ENCODE assay signal across 8 cellular contexts in genomic region chr17:71438631-71439146, GRCh38.
DNase-seq lines count a peak whose midpoint lies in the region; ATAC-seq, FAIRE-seq and TF ChIP-seq lines count a peak whose summit lies in the region.

No MANE protein-coding gene starts in this region.

- H3K4me1 Mint-ChIP-seq in astrocyte (ENCODE audit: low read depth, unreplicated experiment) = peaks cover 34% of the 10 kb centered on the region

- H3K36me3 Mint-ChIP-seq in astrocyte (ENCODE audit: low read depth, unreplicated experiment) = no peaks in the 10 kb centered on the region

- H3K9me2 ChIP-seq in neural cell (ENCODE audit: insufficient read depth, low read length) = no peaks in the 10 kb centered on the region

- peak overlapping the region; percentile 14 for H3K9ac ChIP-seq in astrocyte (ENCODE audit: low read length)
- H3K9ac ChIP-seq in neural cell (ENCODE audit: low read length) = no peak overlapping the region

- ATAC-seq in GM19467 (IDR thresholded peaks at IDR 0.05; ENCODE audit: unreplicated experiment) (no peak), GM21390 (IDR thresholded peaks at IDR 0.05; ENCODE audit: unreplicated experiment) (no peak)

- peak; percentile 75 for TF ChIP-seq RAD21 in neural cell (conservative IDR thresholded peaks at IDR 0.05)

- peak; percentile 93 for TF ChIP-seq EP300 in neural cell (conservative IDR thresholded peaks at IDR 0.05; ENCODE audit: poor library complexity, severe bottlenecking)

- H2AFZ ChIP-seq in astrocyte (ENCODE audit: low read depth, low read length) = no peak overlapping the region
- no peak overlapping the region for H2AFZ ChIP-seq in neural cell (ENCODE audit: low read depth, low read length)

- H3K9me3 ChIP-seq in astrocyte (ENCODE audit: insufficient read depth, low read depth, low read length) (no peaks in the 10 kb centered on the region), neural cell (ENCODE audit: low read length) (no peaks in the 10 kb centered on the region)

- H3K27ac Mint-ChIP-seq in astrocyte (ENCODE audit: unreplicated experiment) = peak overlapping the region; percentile 88

- no peaks in the 10 kb centered on the region for H3K27me3 Mint-ChIP-seq in astrocyte (ENCODE audit: low read depth, unreplicated experiment)

- H3K4me3 Mint-ChIP-seq in astrocyte (ENCODE audit: unreplicated experiment) = no peak overlapping the region

- H3K4me3 ChIP-seq in astrocyte (ENCODE audit: insufficient read depth, low read depth, low read length) (no peak overlapping the region), neural cell (ENCODE audit: low read length) (no peak overlapping the region)

- no peaks in the 10 kb centered on the region for H4K20me1 ChIP-seq in astrocyte (ENCODE audit: insufficient read depth, low read length)
- no peaks in the 10 kb centered on the region for H4K20me1 ChIP-seq in neural cell (ENCODE audit: insufficient read depth)

- H3K36me3 ChIP-seq in astrocyte (ENCODE audit: insufficient read depth, low read length) (no peaks in the 10 kb centered on the region), neural cell (ENCODE audit: insufficient read depth, low read length) (no peaks in the 10 kb centered on the region)

- no peaks in the 10 kb centered on the region for H3K9me3 Mint-ChIP-seq in astrocyte (ENCODE audit: unreplicated experiment)

- H3K79me2 ChIP-seq in astrocyte (ENCODE audit: insufficient read depth, low read length) (no peaks in the 10 kb centered on the region), neural cell (replicated peaks; ENCODE audit: insufficient read depth, low read length) (no peaks in the 10 kb centered on the region)

- H3K27ac ChIP-seq in astrocyte (ENCODE audit: low read depth, low read length) (peak overlapping the region; percentile 72), neural cell (ENCODE audit: low read length) (no peak overlapping the region)

- peak; percentile 98 for FAIRE-seq in astrocyte (lab: Jason Lieb, UNC)

- H3K4me1 ChIP-seq in astrocyte (ENCODE audit: insufficient read depth, low read length) = peaks cover 30% of the 10 kb centered on the region

- TF ChIP-seq CTCF in astrocyte (IDR thresholded peaks at IDR 0.05; ENCODE audit: insufficient read depth, low read depth, low read length) = no peak
- TF ChIP-seq CTCF in neural cell (IDR thresholded peaks at IDR 0.05; ENCODE audit: poor library complexity, severe bottlenecking) = peak; percentile 70

- H3K4me2 ChIP-seq in astrocyte (ENCODE audit: low read length) (peak overlapping the region; percentile 43), neural cell (ENCODE audit: low read length) (no peak overlapping the region)

- no peaks in the 10 kb centered on the region for H3K27me3 ChIP-seq in astrocyte (ENCODE audit: insufficient read depth, low read length)
- H3K27me3 ChIP-seq in neural cell (ENCODE audit: insufficient read depth, low read depth, low read length) = no peaks in the 10 kb centered on the region

- peak; percentile 60 for DNase-seq in DMS79 treated with DMSO at 0.1 percent for 48 hours (lab: John Stamatoyannopoulos, UW)
- DNase-seq in NCI-H187 (lab: John Stamatoyannopoulos, UW) = peak; percentile 49 to 77
- peak; percentile 98 for DNase-seq in astrocyte (ENCODE audit: low read depth)
- no peak for DNase-seq in KG1 (lab: John Stamatoyannopoulos, UW)
- DNase-seq in NAMALWA (ENCODE audit: low spot score) = no peak

- no peaks in the 10 kb centered on the region for H3F3A ChIP-seq in neural cell (ENCODE audit: insufficient read depth, low read length, poor library complexity, severe bottlenecking)

TF ChIP-seq in neural cell, 6 proteins besides CTCF, POLR2A, EP300 and RAD21:
- TF ChIP-seq SMC3 (conservative IDR thresholded peaks at IDR 0.05; ENCODE audit: poor library complexity) = peak; percentile 74
- peak; percentile 96 for TF ChIP-seq POLR2AphosphoS5 (IDR thresholded peaks at IDR 0.05)
- TF ChIP-seq REST (IDR thresholded peaks at IDR 0.05; ENCODE audit: borderline replicate concordance) = no peak

Comparison
In these comparisons a context has a peak if more than half of its experiments do, and no peak if none do; other contexts are left out.
1. DNase-seq: peak in DMS79 treated with DMSO at 0.1 percent for 48 hours (single experiment), NCI-H187 (2 of 2) and astrocyte (single experiment); none in KG1 (single experiment) and NAMALWA (single experiment).